ENCODE assay signal across 1 cellular context in genomic region chr17:37358830-37359681, GRCh38.
TF ChIP-seq lines count a peak whose summit lies in the region.

No MANE protein-coding gene starts in this region.

TF ChIP-seq in HepG2, 621 proteins besides CTCF, POLR2A, EP300 and RAD21 (continued from another document and continues in another):
- TF ChIP-seq, protein P1, sequence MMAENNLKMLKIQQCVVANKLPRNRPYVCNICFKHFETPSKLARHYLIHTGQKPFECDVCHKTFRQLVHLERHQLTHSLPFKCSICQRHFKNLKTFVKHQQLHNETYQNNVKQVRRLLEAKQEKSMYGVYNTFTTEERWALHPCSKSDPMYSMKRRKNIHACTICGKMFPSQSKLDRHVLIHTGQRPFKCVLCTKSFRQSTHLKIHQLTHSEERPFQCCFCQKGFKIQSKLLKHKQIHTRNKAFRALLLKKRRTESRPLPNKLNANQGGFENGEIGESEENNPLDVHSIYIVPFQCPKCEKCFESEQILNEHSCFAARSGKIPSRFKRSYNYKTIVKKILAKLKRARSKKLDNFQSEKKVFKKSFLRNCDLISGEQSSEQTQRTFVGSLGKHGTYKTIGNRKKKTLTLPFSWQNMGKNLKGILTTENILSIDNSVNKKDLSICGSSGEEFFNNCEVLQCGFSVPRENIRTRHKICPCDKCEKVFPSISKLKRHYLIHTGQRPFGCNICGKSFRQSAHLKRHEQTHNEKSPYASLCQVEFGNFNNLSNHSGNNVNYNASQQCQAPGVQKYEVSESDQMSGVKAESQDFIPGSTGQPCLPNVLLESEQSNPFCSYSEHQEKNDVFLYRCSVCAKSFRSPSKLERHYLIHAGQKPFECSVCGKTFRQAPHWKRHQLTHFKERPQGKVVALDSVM (CRISPR knock-in tag; IDR thresholded peaks at IDR 0.05) = no peak; the same call in 1 of the 2 replicates
- no peak for TF ChIP-seq POLR2AphosphoS2 (IDR thresholded peaks at IDR 0.05; ENCODE audit: low read depth, low read length)
- no peak; the same call in 1 of the 2 replicates for TF ChIP-seq NCOA2 (CRISPR knock-in tag; IDR thresholded peaks at IDR 0.05)
- TF ChIP-seq HHEX (CRISPR knock-in tag; IDR thresholded peaks at IDR 0.05) = no peak
- TF ChIP-seq NR2C2 (CRISPR knock-in tag; IDR thresholded peaks at IDR 0.05; ENCODE audit: borderline replicate concordance) = peak; percentile 98
- 0 out of 2 replicates have a peak, but pooled peaks have one; percentile 30 for TF ChIP-seq GABPA (IDR thresholded peaks at IDR 0.05; ENCODE audit: low read depth, low read length)
- no peak for TF ChIP-seq GABPA (CRISPR knock-in tag; IDR thresholded peaks at IDR 0.05; ENCODE audit: low read depth)
- no peak for TF ChIP-seq NAIF1 (CRISPR knock-in tag; IDR thresholded peaks at IDR 0.05; ENCODE audit: borderline replicate concordance)
- TF ChIP-seq, protein P2, sequence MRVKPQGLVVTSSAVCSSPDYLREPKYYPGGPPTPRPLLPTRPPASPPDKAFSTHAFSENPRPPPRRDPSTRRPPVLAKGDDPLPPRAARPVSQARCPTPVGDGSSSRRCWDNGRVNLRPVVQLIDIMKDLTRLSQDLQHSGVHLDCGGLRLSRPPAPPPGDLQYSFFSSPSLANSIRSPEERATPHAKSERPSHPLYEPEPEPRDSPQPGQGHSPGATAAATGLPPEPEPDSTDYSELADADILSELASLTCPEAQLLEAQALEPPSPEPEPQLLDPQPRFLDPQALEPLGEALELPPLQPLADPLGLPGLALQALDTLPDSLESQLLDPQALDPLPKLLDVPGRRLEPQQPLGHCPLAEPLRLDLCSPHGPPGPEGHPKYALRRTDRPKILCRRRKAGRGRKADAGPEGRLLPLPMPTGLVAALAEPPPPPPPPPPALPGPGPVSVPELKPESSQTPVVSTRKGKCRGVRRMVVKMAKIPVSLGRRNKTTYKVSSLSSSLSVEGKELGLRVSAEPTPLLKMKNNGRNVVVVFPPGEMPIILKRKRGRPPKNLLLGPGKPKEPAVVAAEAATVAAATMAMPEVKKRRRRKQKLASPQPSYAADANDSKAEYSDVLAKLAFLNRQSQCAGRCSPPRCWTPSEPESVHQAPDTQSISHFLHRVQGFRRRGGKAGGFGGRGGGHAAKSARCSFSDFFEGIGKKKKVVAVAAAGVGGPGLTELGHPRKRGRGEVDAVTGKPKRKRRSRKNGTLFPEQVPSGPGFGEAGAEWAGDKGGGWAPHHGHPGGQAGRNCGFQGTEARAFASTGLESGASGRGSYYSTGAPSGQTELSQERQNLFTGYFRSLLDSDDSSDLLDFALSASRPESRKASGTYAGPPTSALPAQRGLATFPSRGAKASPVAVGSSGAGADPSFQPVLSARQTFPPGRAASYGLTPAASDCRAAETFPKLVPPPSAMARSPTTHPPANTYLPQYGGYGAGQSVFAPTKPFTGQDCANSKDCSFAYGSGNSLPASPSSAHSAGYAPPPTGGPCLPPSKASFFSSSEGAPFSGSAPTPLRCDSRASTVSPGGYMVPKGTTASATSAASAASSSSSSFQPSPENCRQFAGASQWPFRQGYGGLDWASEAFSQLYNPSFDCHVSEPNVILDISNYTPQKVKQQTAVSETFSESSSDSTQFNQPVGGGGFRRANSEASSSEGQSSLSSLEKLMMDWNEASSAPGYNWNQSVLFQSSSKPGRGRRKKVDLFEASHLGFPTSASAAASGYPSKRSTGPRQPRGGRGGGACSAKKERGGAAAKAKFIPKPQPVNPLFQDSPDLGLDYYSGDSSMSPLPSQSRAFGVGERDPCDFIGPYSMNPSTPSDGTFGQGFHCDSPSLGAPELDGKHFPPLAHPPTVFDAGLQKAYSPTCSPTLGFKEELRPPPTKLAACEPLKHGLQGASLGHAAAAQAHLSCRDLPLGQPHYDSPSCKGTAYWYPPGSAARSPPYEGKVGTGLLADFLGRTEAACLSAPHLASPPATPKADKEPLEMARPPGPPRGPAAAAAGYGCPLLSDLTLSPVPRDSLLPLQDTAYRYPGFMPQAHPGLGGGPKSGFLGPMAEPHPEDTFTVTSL (CRISPR knock-in tag; IDR thresholded peaks at IDR 0.05; ENCODE audit: borderline replicate concordance) = no peak
- TF ChIP-seq SP2 (CRISPR knock-in tag; IDR thresholded peaks at IDR 0.05) = peak; percentile 68; the same call in 1 of the 2 replicates
- no peak for TF ChIP-seq ZBTB1 (CRISPR knock-in tag; IDR thresholded peaks at IDR 0.05; ENCODE audit: borderline replicate concordance)
- no peak for TF ChIP-seq ZBTB37 (CRISPR knock-in tag; IDR thresholded peaks at IDR 0.05)
- TF ChIP-seq NFRKB (IDR thresholded peaks at IDR 0.05) = no peak
- TF ChIP-seq TSC22D2 (CRISPR knock-in tag; IDR thresholded peaks at IDR 0.05; ENCODE audit: borderline replicate concordance) = peak; percentile 48
- TF ChIP-seq, protein P3, sequence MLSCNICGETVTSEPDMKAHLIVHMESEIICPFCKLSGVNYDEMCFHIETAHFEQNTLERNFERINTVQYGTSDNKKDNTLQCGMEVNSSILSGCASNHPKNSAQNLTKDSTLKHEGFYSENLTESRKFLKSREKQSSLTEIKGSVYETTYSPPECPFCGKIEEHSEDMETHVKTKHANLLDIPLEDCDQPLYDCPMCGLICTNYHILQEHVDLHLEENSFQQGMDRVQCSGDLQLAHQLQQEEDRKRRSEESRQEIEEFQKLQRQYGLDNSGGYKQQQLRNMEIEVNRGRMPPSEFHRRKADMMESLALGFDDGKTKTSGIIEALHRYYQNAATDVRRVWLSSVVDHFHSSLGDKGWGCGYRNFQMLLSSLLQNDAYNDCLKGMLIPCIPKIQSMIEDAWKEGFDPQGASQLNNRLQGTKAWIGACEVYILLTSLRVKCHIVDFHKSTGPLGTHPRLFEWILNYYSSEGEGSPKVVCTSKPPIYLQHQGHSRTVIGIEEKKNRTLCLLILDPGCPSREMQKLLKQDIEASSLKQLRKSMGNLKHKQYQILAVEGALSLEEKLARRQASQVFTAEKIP (CRISPR knock-in tag; IDR thresholded peaks at IDR 0.05; ENCODE audit: borderline replicate concordance) = no peak
- TF ChIP-seq TCF7 (IDR thresholded peaks at IDR 0.05; ENCODE audit: low read depth) = no peak
- TF ChIP-seq EZH2 (conservative IDR thresholded peaks at IDR 0.05; ENCODE audit: low read depth, low read length) = no peak
- TF ChIP-seq RARG (CRISPR knock-in tag; IDR thresholded peaks at IDR 0.05; ENCODE audit: low read depth) = no peak
- no peak for TF ChIP-seq ZNF44 (CRISPR knock-in tag; IDR thresholded peaks at IDR 0.05)
- TF ChIP-seq ZNF790 (CRISPR knock-in tag; IDR thresholded peaks at IDR 0.05; ENCODE audit: borderline replicate concordance) = no peak
- no peak for TF ChIP-seq ZNF549 (CRISPR knock-in tag; IDR thresholded peaks at IDR 0.05)
- no peak for TF ChIP-seq ZNF619 (CRISPR knock-in tag; IDR thresholded peaks at IDR 0.05)
- peak; percentile 89 for TF ChIP-seq RXRB (CRISPR knock-in tag; IDR thresholded peaks at IDR 0.05; ENCODE audit: borderline replicate concordance)
- TF ChIP-seq MXD4 (CRISPR knock-in tag; IDR thresholded peaks at IDR 0.05) = peak; percentile 73; the same call in 1 of the 2 replicates
- TF ChIP-seq SNAPC2 (CRISPR knock-in tag; IDR thresholded peaks at IDR 0.05) = 0 out of 2 replicates have a peak, but pooled peaks have one; percentile 28
- no peak; the same call in 1 of the 2 replicates for TF ChIP-seq NR2F2 (IDR thresholded peaks at IDR 0.05; ENCODE audit: borderline replicate concordance, low read depth)
- peak; percentile 78 for TF ChIP-seq HIVEP1 (CRISPR knock-in tag; IDR thresholded peaks at IDR 0.05)
- no peak for TF ChIP-seq U2AF2 (IDR thresholded peaks at IDR 0.05; ENCODE audit: low read depth, low read length)
- TF ChIP-seq DNMT1 (CRISPR knock-in tag; IDR thresholded peaks at IDR 0.05) = no peak
- 0 out of 2 replicates have a peak, but pooled peaks have one; percentile 33 for TF ChIP-seq AHR (CRISPR knock-in tag; IDR thresholded peaks at IDR 0.05)
- no peak for TF ChIP-seq FOXP1 (IDR thresholded peaks at IDR 0.05)
- no peak for TF ChIP-seq FOXP1 (CRISPR knock-in tag; IDR thresholded peaks at IDR 0.05)
- TF ChIP-seq KDM2A (CRISPR knock-in tag; IDR thresholded peaks at IDR 0.05; ENCODE audit: borderline replicate concordance, low read depth) = peak; percentile 78; the same call in 1 of the 2 replicates
- no peak for TF ChIP-seq FOSL1 (CRISPR knock-in tag; IDR thresholded peaks at IDR 0.05; ENCODE audit: borderline replicate concordance)
- no peak for TF ChIP-seq PHB2 (IDR thresholded peaks at IDR 0.05; ENCODE audit: partially characterized antibody)
- TF ChIP-seq ZNF816 (CRISPR knock-in tag; IDR thresholded peaks at IDR 0.05; ENCODE audit: borderline replicate concordance) = no peak
- peak; percentile 31; the same call in 1 of the 2 replicates for TF ChIP-seq ISL2 (CRISPR knock-in tag; IDR thresholded peaks at IDR 0.05)
- TF ChIP-seq MTA3 (CRISPR knock-in tag; IDR thresholded peaks at IDR 0.05) = no peak
- TF ChIP-seq NR2F1 (CRISPR knock-in tag; IDR thresholded peaks at IDR 0.05) = peak; percentile 29 to 60; a peak in 2 of 4 replicates
- TF ChIP-seq, protein P4, sequence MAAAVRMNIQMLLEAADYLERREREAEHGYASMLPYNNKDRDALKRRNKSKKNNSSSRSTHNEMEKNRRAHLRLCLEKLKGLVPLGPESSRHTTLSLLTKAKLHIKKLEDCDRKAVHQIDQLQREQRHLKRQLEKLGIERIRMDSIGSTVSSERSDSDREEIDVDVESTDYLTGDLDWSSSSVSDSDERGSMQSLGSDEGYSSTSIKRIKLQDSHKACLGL (CRISPR knock-in tag; IDR thresholded peaks at IDR 0.05) = peak; percentile 97
- TF ChIP-seq NR1H2 (CRISPR knock-in tag; IDR thresholded peaks at IDR 0.05; ENCODE audit: borderline replicate concordance, low read depth) = peak; percentile 99
- no peak for TF ChIP-seq SETDB1 (CRISPR knock-in tag; IDR thresholded peaks at IDR 0.05; ENCODE audit: borderline replicate concordance)
- TF ChIP-seq ZNF660 (CRISPR knock-in tag; IDR thresholded peaks at IDR 0.05; ENCODE audit: borderline replicate concordance, low read depth) = peak; percentile 52; the same call in 1 of the 2 replicates
- TF ChIP-seq MYC (CRISPR knock-in tag; IDR thresholded peaks at IDR 0.05; ENCODE audit: borderline replicate concordance) = peak; percentile 93
- TF ChIP-seq, protein P5, sequence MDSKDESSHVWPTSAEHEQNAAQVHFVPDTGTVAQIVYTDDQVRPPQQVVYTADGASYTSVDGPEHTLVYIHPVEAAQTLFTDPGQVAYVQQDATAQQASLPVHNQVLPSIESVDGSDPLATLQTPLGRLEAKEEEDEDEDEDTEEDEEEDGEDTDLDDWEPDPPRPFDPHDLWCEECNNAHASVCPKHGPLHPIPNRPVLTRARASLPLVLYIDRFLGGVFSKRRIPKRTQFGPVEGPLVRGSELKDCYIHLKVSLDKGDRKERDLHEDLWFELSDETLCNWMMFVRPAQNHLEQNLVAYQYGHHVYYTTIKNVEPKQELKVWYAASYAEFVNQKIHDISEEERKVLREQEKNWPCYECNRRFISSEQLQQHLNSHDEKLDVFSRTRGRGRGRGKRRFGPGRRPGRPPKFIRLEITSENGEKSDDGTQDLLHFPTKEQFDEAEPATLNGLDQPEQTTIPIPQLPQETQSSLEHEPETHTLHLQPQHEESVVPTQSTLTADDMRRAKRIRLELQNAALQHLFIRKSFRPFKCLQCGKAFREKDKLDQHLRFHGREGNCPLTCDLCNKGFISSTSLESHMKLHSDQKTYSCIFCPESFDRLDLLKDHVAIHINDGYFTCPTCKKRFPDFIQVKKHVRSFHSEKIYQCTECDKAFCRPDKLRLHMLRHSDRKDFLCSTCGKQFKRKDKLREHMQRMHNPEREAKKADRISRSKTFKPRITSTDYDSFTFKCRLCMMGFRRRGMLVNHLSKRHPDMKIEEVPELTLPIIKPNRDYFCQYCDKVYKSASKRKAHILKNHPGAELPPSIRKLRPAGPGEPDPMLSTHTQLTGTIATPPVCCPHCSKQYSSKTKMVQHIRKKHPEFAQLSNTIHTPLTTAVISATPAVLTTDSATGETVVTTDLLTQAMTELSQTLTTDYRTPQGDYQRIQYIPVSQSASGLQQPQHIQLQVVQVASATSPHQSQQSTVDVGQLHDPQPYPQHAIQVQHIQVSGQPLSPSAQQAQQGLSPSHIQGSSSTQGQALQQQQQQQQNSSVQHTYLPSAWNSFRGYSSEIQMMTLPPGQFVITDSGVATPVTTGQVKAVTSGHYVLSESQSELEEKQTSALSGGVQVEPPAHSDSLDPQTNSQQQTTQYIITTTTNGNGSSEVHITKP (CRISPR knock-in tag; IDR thresholded peaks at IDR 0.05; ENCODE audit: low read depth) = no peak; the same call in 1 of the 2 replicates
- TF ChIP-seq THAP7 (CRISPR knock-in tag; IDR thresholded peaks at IDR 0.05) = no peak
- TF ChIP-seq, protein P6, sequence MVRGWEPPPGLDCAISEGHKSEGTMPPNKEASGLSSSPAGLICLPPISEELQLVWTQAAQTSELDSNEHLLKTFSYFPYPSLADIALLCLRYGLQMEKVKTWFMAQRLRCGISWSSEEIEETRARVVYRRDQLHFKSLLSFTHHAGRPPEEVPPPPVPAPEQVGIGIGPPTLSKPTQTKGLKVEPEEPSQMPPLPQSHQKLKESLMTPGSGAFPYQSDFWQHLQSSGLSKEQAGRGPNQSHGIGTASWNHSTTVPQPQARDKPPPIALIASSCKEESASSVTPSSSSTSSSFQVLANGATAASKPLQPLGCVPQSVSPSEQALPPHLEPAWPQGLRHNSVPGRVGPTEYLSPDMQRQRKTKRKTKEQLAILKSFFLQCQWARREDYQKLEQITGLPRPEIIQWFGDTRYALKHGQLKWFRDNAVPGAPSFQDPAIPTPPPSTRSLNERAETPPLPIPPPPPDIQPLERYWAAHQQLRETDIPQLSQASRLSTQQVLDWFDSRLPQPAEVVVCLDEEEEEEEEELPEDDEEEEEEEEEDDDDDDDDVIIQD (CRISPR knock-in tag; IDR thresholded peaks at IDR 0.05; ENCODE audit: low read depth) = no peak
- peak; percentile 40; the same call in 1 of the 2 replicates for TF ChIP-seq MED13 (CRISPR knock-in tag; IDR thresholded peaks at IDR 0.05)
- TF ChIP-seq, protein P7, sequence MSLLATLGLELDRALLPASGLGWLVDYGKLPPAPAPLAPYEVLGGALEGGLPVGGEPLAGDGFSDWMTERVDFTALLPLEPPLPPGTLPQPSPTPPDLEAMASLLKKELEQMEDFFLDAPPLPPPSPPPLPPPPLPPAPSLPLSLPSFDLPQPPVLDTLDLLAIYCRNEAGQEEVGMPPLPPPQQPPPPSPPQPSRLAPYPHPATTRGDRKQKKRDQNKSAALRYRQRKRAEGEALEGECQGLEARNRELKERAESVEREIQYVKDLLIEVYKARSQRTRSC (CRISPR knock-in tag; IDR thresholded peaks at IDR 0.05; ENCODE audit: low read depth) = no peak
